1 cellular context compared by ENCODE assay signal in the genomic region with DNA sequence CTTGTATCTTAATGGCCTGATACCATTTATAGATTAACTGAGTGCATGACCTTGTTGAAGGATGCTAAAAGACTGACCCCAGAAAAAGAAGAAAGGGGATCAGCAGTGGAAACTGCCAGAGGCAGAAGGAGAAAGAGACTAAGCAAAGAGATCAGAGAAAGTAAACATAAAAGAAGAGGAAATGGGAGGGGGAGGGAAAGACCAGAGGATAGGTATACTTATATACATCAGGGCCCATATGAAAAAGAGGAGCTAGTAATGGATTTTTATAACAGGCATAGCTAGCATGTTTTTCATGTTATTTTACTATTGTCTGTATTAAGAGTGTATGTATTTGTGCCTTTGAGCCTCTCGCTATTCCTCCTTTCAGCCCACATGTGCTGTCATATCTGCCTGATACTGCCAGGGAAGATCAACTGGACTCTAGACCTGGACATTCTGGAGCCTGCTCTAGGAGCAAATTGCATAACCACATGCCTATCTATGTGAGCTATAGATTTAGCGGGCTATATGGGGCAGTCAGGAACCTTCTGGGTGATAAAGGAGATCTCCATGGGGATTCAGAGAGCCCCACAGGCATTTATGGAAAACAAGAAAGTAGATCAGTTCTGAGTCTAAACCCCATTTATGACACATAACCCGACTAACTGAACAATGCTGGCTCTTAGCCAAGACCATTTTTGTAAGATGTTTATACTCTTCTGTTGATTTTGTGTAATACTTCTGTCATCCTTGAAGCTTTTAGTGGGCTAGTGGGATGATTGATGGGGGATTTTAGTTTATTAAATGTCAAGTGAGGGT.
A peak's percentile ranks its signal among the peaks of the same experiment; 100 is the strongest.
TF ChIP-seq lines count a peak whose summit lies in the region.

No MANE protein-coding gene starts in this region.

TF ChIP-seq in HEK293, 187 proteins besides CTCF, POLR2A, EP300 and RAD21 (continued from another document and continues in another):
- TF ChIP-seq, protein P1, sequence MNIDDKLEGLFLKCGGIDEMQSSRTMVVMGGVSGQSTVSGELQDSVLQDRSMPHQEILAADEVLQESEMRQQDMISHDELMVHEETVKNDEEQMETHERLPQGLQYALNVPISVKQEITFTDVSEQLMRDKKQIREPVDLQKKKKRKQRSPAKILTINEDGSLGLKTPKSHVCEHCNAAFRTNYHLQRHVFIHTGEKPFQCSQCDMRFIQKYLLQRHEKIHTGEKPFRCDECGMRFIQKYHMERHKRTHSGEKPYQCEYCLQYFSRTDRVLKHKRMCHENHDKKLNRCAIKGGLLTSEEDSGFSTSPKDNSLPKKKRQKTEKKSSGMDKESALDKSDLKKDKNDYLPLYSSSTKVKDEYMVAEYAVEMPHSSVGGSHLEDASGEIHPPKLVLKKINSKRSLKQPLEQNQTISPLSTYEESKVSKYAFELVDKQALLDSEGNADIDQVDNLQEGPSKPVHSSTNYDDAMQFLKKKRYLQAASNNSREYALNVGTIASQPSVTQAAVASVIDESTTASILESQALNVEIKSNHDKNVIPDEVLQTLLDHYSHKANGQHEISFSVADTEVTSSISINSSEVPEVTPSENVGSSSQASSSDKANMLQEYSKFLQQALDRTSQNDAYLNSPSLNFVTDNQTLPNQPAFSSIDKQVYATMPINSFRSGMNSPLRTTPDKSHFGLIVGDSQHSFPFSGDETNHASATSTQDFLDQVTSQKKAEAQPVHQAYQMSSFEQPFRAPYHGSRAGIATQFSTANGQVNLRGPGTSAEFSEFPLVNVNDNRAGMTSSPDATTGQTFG (tag by site-specific recombination; IDR thresholded peaks at IDR 0.05; ENCODE audit: borderline replicate concordance): no peak
- TF ChIP-seq ZNF664 (tag by site-specific recombination; IDR thresholded peaks at IDR 0.05) (no peak), ZNF221 (tag by site-specific recombination; IDR thresholded peaks at IDR 0.05; ENCODE audit: borderline replicate concordance) (no peak), ZNF132 (tag by site-specific recombination; IDR thresholded peaks at IDR 0.05; ENCODE audit: borderline replicate concordance) (no peak), ZNF391 (tag by site-specific recombination; IDR thresholded peaks at IDR 0.05; ENCODE audit: borderline replicate concordance, low read depth) (no peak), ZNF560 (tag by site-specific recombination; IDR thresholded peaks at IDR 0.05; ENCODE audit: borderline replicate concordance) (no peak), ZNF248 (tag by site-specific recombination; IDR thresholded peaks at IDR 0.05) (no peak), ZNF629 (tag by site-specific recombination; IDR thresholded peaks at IDR 0.05) (peak; percentile 64), ZXDB (tag by site-specific recombination; IDR thresholded peaks at IDR 0.05) (peak; percentile 74), ZNF146 (tag by site-specific recombination; IDR thresholded peaks at IDR 0.05) (no peak), ZNF19 (tag by site-specific recombination; IDR thresholded peaks at IDR 0.05; ENCODE audit: low read depth) (no peak), KLF10 (tag by site-specific recombination; IDR thresholded peaks at IDR 0.05) (peak; percentile 62), HOXC10 (CRISPR knock-in tag; IDR thresholded peaks at IDR 0.05) (no peak), KLF8 (tag by site-specific recombination; IDR thresholded peaks at IDR 0.05) (peak; percentile 40; the same call in 1 of the 2 replicates), ZNF610 (tag by site-specific recombination; IDR thresholded peaks at IDR 0.05; ENCODE audit: borderline replicate concordance) (0 out of 2 replicates have a peak, but pooled peaks have one; percentile 35), OVOL3 (tag by site-specific recombination; IDR thresholded peaks at IDR 0.05) (0 out of 2 replicates have a peak, but pooled peaks have one; percentile 56), KLF9 (tag by site-specific recombination; IDR thresholded peaks at IDR 0.05; ENCODE audit: low read depth) (no peak), FEZF1 (tag by site-specific recombination; IDR thresholded peaks at IDR 0.05) (peak; percentile 95), ZNF239 (tag by site-specific recombination; IDR thresholded peaks at IDR 0.05) (no peak), MZF1 (tag by site-specific recombination; IDR thresholded peaks at IDR 0.05; ENCODE audit: borderline replicate concordance) (peak; percentile 68; the same call in 1 of the 2 replicates), ZNF76 (tag by site-specific recombination; IDR thresholded peaks at IDR 0.05; ENCODE audit: borderline replicate concordance, low read depth) (no peak), ZNF133 (tag by site-specific recombination; IDR thresholded peaks at IDR 0.05) (no peak), ZNF600 (tag by site-specific recombination; IDR thresholded peaks at IDR 0.05) (peak; percentile 56; the same call in 1 of the 2 replicates), SP2 (tag by site-specific recombination; IDR thresholded peaks at IDR 0.05) (no peak), ZBTB17 (tag by site-specific recombination; IDR thresholded peaks at IDR 0.05) (peak; percentile 67), ZFP41 (tag by site-specific recombination; IDR thresholded peaks at IDR 0.05; ENCODE audit: borderline replicate concordance) (no peak), REPIN1 (tag by site-specific recombination; IDR thresholded peaks at IDR 0.05; ENCODE audit: low read depth) (no peak), IKZF3 (tag by site-specific recombination; IDR thresholded peaks at IDR 0.05) (peak; percentile 83), ZNF707 (tag by site-specific recombination; IDR thresholded peaks at IDR 0.05) (no peak), ZNF214 (tag by site-specific recombination; IDR thresholded peaks at IDR 0.05; ENCODE audit: borderline replicate concordance) (no peak), RBAK (tag by site-specific recombination; IDR thresholded peaks at IDR 0.05) (no peak), ZNF302 (tag by site-specific recombination; IDR thresholded peaks at IDR 0.05; ENCODE audit: low read depth) (no peak), GFI1B (tag by site-specific recombination; IDR thresholded peaks at IDR 0.05) (no peak), ZNF2 (tag by site-specific recombination; IDR thresholded peaks at IDR 0.05) (no peak), ZNF561 (tag by site-specific recombination; IDR thresholded peaks at IDR 0.05; ENCODE audit: borderline replicate concordance) (peak; percentile 69; the same call in 1 of the 2 replicates), ZNF670 (tag by site-specific recombination; IDR thresholded peaks at IDR 0.05; ENCODE audit: low read depth) (no peak), ZNF549 (tag by site-specific recombination; IDR thresholded peaks at IDR 0.05) (no peak), ZNF544 (tag by site-specific recombination; IDR thresholded peaks at IDR 0.05) (no peak), ZNF311 (tag by site-specific recombination; IDR thresholded peaks at IDR 0.05; ENCODE audit: borderline replicate concordance) (no peak), TRIM28 (IDR thresholded peaks at IDR 0.05; ENCODE audit: borderline replicate concordance, low read length) (peak; percentile 63; the same call in 1 of the 2 replicates), ZNF394 (tag by site-specific recombination; IDR thresholded peaks at IDR 0.05; ENCODE audit: borderline replicate concordance) (no peak), ZNF837 (tag by site-specific recombination; IDR thresholded peaks at IDR 0.05) (no peak)
- TF ChIP-seq, protein P2, sequence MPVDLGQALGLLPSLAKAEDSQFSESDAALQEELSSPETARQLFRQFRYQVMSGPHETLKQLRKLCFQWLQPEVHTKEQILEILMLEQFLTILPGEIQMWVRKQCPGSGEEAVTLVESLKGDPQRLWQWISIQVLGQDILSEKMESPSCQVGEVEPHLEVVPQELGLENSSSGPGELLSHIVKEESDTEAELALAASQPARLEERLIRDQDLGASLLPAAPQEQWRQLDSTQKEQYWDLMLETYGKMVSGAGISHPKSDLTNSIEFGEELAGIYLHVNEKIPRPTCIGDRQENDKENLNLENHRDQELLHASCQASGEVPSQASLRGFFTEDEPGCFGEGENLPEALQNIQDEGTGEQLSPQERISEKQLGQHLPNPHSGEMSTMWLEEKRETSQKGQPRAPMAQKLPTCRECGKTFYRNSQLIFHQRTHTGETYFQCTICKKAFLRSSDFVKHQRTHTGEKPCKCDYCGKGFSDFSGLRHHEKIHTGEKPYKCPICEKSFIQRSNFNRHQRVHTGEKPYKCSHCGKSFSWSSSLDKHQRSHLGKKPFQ (tag by site-specific recombination; IDR thresholded peaks at IDR 0.05): peak; percentile 44; the same call in 1 of the 2 replicates
- TF ChIP-seq, protein P3, sequence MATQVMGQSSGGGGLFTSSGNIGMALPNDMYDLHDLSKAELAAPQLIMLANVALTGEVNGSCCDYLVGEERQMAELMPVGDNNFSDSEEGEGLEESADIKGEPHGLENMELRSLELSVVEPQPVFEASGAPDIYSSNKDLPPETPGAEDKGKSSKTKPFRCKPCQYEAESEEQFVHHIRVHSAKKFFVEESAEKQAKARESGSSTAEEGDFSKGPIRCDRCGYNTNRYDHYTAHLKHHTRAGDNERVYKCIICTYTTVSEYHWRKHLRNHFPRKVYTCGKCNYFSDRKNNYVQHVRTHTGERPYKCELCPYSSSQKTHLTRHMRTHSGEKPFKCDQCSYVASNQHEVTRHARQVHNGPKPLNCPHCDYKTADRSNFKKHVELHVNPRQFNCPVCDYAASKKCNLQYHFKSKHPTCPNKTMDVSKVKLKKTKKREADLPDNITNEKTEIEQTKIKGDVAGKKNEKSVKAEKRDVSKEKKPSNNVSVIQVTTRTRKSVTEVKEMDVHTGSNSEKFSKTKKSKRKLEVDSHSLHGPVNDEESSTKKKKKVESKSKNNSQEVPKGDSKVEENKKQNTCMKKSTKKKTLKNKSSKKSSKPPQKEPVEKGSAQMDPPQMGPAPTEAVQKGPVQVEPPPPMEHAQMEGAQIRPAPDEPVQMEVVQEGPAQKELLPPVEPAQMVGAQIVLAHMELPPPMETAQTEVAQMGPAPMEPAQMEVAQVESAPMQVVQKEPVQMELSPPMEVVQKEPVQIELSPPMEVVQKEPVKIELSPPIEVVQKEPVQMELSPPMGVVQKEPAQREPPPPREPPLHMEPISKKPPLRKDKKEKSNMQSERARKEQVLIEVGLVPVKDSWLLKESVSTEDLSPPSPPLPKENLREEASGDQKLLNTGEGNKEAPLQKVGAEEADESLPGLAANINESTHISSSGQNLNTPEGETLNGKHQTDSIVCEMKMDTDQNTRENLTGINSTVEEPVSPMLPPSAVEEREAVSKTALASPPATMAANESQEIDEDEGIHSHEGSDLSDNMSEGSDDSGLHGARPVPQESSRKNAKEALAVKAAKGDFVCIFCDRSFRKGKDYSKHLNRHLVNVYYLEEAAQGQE (tag by site-specific recombination; IDR thresholded peaks at IDR 0.05): no peak
- TF ChIP-seq, protein P4, sequence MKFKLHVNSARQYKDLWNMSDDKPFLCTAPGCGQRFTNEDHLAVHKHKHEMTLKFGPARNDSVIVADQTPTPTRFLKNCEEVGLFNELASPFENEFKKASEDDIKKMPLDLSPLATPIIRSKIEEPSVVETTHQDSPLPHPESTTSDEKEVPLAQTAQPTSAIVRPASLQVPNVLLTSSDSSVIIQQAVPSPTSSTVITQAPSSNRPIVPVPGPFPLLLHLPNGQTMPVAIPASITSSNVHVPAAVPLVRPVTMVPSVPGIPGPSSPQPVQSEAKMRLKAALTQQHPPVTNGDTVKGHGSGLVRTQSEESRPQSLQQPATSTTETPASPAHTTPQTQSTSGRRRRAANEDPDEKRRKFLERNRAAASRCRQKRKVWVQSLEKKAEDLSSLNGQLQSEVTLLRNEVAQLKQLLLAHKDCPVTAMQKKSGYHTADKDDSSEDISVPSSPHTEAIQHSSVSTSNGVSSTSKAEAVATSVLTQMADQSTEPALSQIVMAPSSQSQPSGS (tag by site-specific recombination; IDR thresholded peaks at IDR 0.05; ENCODE audit: low read depth): no peak
- TF ChIP-seq, protein P5, sequence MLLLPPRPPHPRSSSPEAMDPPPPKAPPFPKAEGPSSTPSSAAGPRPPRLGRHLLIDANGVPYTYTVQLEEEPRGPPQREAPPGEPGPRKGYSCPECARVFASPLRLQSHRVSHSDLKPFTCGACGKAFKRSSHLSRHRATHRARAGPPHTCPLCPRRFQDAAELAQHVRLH (tag by site-specific recombination; IDR thresholded peaks at IDR 0.05): no peak
- TF ChIP-seq, protein P6, sequence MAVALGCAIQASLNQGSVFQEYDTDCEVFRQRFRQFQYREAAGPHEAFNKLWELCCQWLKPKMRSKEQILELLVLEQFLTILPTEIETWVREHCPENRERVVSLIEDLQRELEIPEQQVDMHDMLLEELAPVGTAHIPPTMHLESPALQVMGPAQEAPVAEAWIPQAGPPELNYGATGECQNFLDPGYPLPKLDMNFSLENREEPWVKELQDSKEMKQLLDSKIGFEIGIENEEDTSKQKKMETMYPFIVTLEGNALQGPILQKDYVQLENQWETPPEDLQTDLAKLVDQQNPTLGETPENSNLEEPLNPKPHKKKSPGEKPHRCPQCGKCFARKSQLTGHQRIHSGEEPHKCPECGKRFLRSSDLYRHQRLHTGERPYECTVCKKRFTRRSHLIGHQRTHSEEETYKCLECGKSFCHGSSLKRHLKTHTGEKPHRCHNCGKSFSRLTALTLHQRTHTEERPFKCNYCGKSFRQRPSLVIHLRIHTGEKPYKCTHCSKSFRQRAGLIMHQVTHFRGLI (tag by site-specific recombination; IDR thresholded peaks at IDR 0.05): no peak
- TF ChIP-seq, protein P7, sequence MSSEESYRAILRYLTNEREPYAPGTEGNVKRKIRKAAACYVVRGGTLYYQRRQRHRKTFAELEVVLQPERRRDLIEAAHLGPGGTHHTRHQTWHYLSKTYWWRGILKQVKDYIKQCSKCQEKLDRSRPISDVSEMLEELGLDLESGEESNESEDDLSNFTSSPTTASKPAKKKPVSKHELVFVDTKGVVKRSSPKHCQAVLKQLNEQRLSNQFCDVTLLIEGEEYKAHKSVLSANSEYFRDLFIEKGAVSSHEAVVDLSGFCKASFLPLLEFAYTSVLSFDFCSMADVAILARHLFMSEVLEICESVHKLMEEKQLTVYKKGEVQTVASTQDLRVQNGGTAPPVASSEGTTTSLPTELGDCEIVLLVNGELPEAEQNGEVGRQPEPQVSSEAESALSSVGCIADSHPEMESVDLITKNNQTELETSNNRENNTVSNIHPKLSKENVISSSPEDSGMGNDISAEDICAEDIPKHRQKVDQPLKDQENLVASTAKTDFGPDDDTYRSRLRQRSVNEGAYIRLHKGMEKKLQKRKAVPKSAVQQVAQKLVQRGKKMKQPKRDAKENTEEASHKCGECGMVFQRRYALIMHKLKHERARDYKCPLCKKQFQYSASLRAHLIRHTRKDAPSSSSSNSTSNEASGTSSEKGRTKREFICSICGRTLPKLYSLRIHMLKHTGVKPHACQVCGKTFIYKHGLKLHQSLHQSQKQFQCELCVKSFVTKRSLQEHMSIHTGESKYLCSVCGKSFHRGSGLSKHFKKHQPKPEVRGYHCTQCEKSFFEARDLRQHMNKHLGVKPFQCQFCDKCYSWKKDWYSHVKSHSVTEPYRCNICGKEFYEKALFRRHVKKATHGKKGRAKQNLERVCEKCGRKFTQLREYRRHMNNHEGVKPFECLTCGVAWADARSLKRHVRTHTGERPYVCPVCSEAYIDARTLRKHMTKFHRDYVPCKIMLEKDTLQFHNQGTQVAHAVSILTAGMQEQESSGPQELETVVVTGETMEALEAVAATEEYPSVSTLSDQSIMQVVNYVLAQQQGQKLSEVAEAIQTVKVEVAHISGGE (tag by site-specific recombination; conservative IDR thresholded peaks at IDR 0.05; ENCODE audit: low read depth): no peak
- TF ChIP-seq, protein P8, sequence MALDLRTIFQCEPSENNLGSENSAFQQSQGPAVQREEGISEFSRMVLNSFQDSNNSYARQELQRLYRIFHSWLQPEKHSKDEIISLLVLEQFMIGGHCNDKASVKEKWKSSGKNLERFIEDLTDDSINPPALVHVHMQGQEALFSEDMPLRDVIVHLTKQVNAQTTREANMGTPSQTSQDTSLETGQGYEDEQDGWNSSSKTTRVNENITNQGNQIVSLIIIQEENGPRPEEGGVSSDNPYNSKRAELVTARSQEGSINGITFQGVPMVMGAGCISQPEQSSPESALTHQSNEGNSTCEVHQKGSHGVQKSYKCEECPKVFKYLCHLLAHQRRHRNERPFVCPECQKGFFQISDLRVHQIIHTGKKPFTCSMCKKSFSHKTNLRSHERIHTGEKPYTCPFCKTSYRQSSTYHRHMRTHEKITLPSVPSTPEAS (tag by site-specific recombination; IDR thresholded peaks at IDR 0.05): no peak
